8 cellular contexts compared by ENCODE assay signal in genomic region chr17:45218895-45219661, GRCh38. TPM values are rescaled to one million over a fixed set of nuclear protein-coding genes. Genes with fewer than 3 reads are reported as not detected.
DNase-seq lines count a peak whose midpoint lies in the region; ATAC-seq, FAIRE-seq and TF ChIP-seq lines count a peak whose summit lies in the region.

No MANE protein-coding gene starts in this region.

- H3K4me3 ChIP-seq in GM23248 (peak overlapping the region; percentile 33), WI38 (ENCODE audit: low read depth, low read length) (no peak overlapping the region)

- H3K4me1 ChIP-seq in GM23248 (ENCODE audit: insufficient read depth), result 0 out of 2 replicates have a peak, but pooled peaks cover 5% of the 10 kb centered on the region

- H2AFZ ChIP-seq in GM23248, result peak overlapping the region; percentile 57

- H3F3A ChIP-seq in GM23248 (ENCODE audit: insufficient read depth), result 0 out of 2 replicates have a peak, but pooled peaks cover 10% of the 10 kb centered on the region

- no peaks in the 10 kb centered on the region for H3K27me3 ChIP-seq in GM23248 (replicated peaks; ENCODE audit: insufficient read depth)

- H3K79me2 ChIP-seq in GM23248 (ENCODE audit: insufficient read depth), result no peaks in the 10 kb centered on the region

- no peaks in the 10 kb centered on the region for H3K36me3 ChIP-seq in GM23248 (ENCODE audit: low read depth)

- peak overlapping the region; percentile 74 for H3K4me2 ChIP-seq in GM23248 (ENCODE audit: unreplicated experiment)

- no peaks in the 10 kb centered on the region for H3K9me2 ChIP-seq in GM23248 (ENCODE audit: insufficient read depth)

- in situ Hi-C loops in GM23248 (cut with MboI), result no loop called here
- in situ Hi-C loops in T47D (cut with HindIII; ENCODE audit: low pct_unique_long_range_greater_than_20kb, low sequenced_read_pairs), result no loop called here

- TF ChIP-seq CTCF in WI38 (IDR thresholded peaks at IDR 0.05; ENCODE audit: low read depth, low read length), result peak; percentile 89

- no peak overlapping the region for H3K9ac ChIP-seq in GM23248

- FAIRE-seq in A204.1 (lab: Jason Lieb, UNC), result peak; percentile 94

- DNase-seq in GM23248, result peak; percentile 83
- DNase-seq in NCI-H2196 treated with DMSO at 0.1 percent for 48 hours (lab: John Stamatoyannopoulos, UW; ENCODE audit: unreplicated experiment), result peak; percentile 43
- DNase-seq in T47D (ENCODE audit: low read depth in 1 of 2, low spot score in 1 of 2), result peak; percentile 81 to 89
- DNase-seq in iris pigment epithelial cell (ENCODE audit: low read depth), result peak; percentile 74
- peak; percentile 67 to 81 for DNase-seq in stimulated activated CD4-positive, alpha-beta T cell treated with anti-CD3 and anti-CD28 coated beads, Interleukin-15, amount 100 ng/mL, for 48 hours (ENCODE audit: low read depth in 2 of 2)

- no peaks in the 10 kb centered on the region for H4K20me1 ChIP-seq in GM23248 (ENCODE audit: insufficient read depth)

- no peaks in the 10 kb centered on the region for H3K9me3 ChIP-seq in GM23248 (ENCODE audit: low read depth)

- 7 to 9% methylated on average over 12 of the region's 12 CpGs for WGBS in GM23248 (ENCODE audit: low coverage in 1 of 2, low lambda C conversion rate in 2 of 2, missing lambda C conversion rate in 2 of 2), 2 experiments

- no peak overlapping the region for H3K27ac ChIP-seq in GM23248

- ATAC-seq in GM18519 (IDR thresholded peaks at IDR 0.05; ENCODE audit: low FRiP score, unreplicated experiment), result no peak

RNA-seq across cellular contexts. Expression of gene FMNL1, which starts 2.6 kb away (rescaled TPM):
- total RNA-seq in GM23248 (2014; rRNA removed; shearing (Covaris generic)), result 4.2 and 10.5 TPM in 2 replicates
- 1.4 and 1.7 TPM in 2 replicates for polyA plus RNA-seq in GM23248 (2016; fragmentation: Nextera tagmentation; extraction: Ambion mirVana)

RNA-seq across cellular contexts. Expression of gene SPATA32, which starts 42.8 kb away (rescaled TPM):
- not detected in 2 replicates for total RNA-seq in GM23248 (2014; rRNA removed; shearing (Covaris generic))
- polyA plus RNA-seq in GM23248 (2016; fragmentation: Nextera tagmentation; extraction: Ambion mirVana), result not detected in 2 replicates

RNA-seq across cellular contexts. Expression of gene HEXIM2, which starts 57.4 kb away (rescaled TPM):
- 2.0 and 4.8 TPM in 2 replicates for total RNA-seq in GM23248 (2014; rRNA removed; shearing (Covaris generic))
- 4.7 and 8.6 TPM in 2 replicates for polyA plus RNA-seq in GM23248 (2016; fragmentation: Nextera tagmentation; extraction: Ambion mirVana)
